Comparison of ENCODE assay signal across 18 cellular contexts in genomic region chr6:87661016-87661415, GRCh38. TPM values are rescaled to one million over a fixed set of nuclear protein-coding genes. Genes with fewer than 3 reads are reported as not detected.
A peak's percentile ranks its signal among the peaks of the same experiment; 100 is the strongest.
DNase-seq lines count a peak whose midpoint lies in the region; ATAC-seq and TF ChIP-seq lines count a peak whose summit lies in the region.
"Had no signal": no experiment of that assay in that cellular context is flagged by ENCODE, and none has a peak within 500 bp of the region (broad histone marks: within the 10 kb centered on the region; RNA-seq: fewer than 3 reads in every experiment).

No MANE protein-coding gene starts in this region.

- H3K27me3 Mint-ChIP-seq in naive thymus-derived CD4-positive, alpha-beta T cell = no peaks in the 10 kb centered on the region
- H3K27me3 Mint-ChIP-seq: naive B cell had no signal

- H3K36me3 Mint-ChIP-seq in naive thymus-derived CD4-positive, alpha-beta T cell = peaks cover 5 to 48% (median 30%) of the 10 kb centered on the region in 5 donors

- H2BK5ac ChIP-seq in trophoblast cell (ENCODE audit: low read depth, low read length, poor library complexity) = no peak overlapping the region

- no peak overlapping the region for H3K4me3 ChIP-seq in AG09309 (ENCODE audit: control insufficient read depth, low read depth, low read length)
- no peak overlapping the region for H3K4me3 ChIP-seq in GM23248
- no peak overlapping the region for H3K4me3 ChIP-seq in ascending aorta
- no peak overlapping the region for H3K4me3 ChIP-seq in naive thymus-derived CD4-positive, alpha-beta T cell (ENCODE audit: low read length)
- H3K4me3 ChIP-seq in trophoblast cell (ENCODE audit: low read depth, low read length) = no peak overlapping the region
- H3K4me3 ChIP-seq in SK-N-SH (ENCODE audit: low read depth in 2 of 2, low read length in 1 of 2) = no peak overlapping the region
- H3K4me3 ChIP-seq: BLaER1 treated with 17β-estradiol and CSF1 and Interleukin-3, amounts not matched to agents 10 nM and 100 nM; coronary artery; K562; upper lobe of left lung had no signal

- no peaks in the 10 kb centered on the region for H3K79me1 ChIP-seq in trophoblast cell (ENCODE audit: low read length)

- H3K79me2 ChIP-seq in GM23248 (ENCODE audit: insufficient read depth) (no peaks in the 10 kb centered on the region), trophoblast cell (ENCODE audit: control insufficient read depth, insufficient read depth, low read length, poor library complexity) (no peaks in the 10 kb centered on the region), SK-N-SH (ENCODE audit: insufficient read depth) (no peaks in the 10 kb centered on the region)

- H3K4ac ChIP-seq in trophoblast cell (ENCODE audit: low read depth, low read length) = no peak overlapping the region

- in situ Hi-C loops in GM23248 (cut with MboI) = no loop called here

- no peak for TF ChIP-seq RAD21 in SK-N-SH (IDR thresholded peaks at IDR 0.05; ENCODE audit: low read length)

- H3K4me1 ChIP-seq in GM23248 (ENCODE audit: insufficient read depth) = peaks cover 30% of the 10 kb centered on the region
- H3K4me1 ChIP-seq in ascending aorta = peaks cover 0 to 13% of the 10 kb centered on the region in 2 donors
- H3K4me1 ChIP-seq in naive thymus-derived CD4-positive, alpha-beta T cell (ENCODE audit: control insufficient read depth in 2 of 2, insufficient read depth in 2 of 2, low read length in 2 of 2) = peaks cover 0 to 17% of the 10 kb centered on the region in 2 donors
- no peaks in the 10 kb centered on the region for H3K4me1 ChIP-seq in trophoblast cell (ENCODE audit: control insufficient read depth in 1 of 2, insufficient read depth in 2 of 2, low read length in 2 of 2)
- H3K4me1 ChIP-seq in SK-N-SH (ENCODE audit: control insufficient read depth in 1 of 2, insufficient read depth in 2 of 2, low read depth in 1 of 2, low read length in 1 of 2) = 0 out of 4 replicates have a peak, but pooled peaks cover 0 to 5% of the 10 kb centered on the region in 2 experiments
- H3K4me1 ChIP-seq: upper lobe of left lung had no signal

- peak overlapping the region; percentile 57 for H3K4me2 ChIP-seq in GM23248 (ENCODE audit: unreplicated experiment)
- no peak overlapping the region for H3K4me2 ChIP-seq in trophoblast cell (ENCODE audit: low read length)
- H3K4me2 ChIP-seq in SK-N-SH = no peak overlapping the region
- H3K4me2 ChIP-seq: BLaER1 treated with 17β-estradiol and CSF1 and Interleukin-3, amounts not matched to agents 10 nM and 100 nM had no signal

- intact Hi-C loops in ascending aorta (cut with DNase I) = loop anchor here (2.0 kb wide), 1 partner anchor 72 kb away; the partner anchor contains the start of gene RARS2
- intact Hi-C loops in naive thymus-derived CD4-positive, alpha-beta T cell (cut with micrococcal nuclease) = no loop called here

- CTCF ChIA-PET in naive thymus-derived CD4-positive, alpha-beta T cell (lab: Charles Lee) = no interaction called here
- CTCF ChIA-PET in SK-N-SH (lab: Yijun Ruan, JAX) = interaction anchor here (1.4 kb wide), 1 partner anchor 13 kb away, joined by 5 read pairs; no protein-coding TSS in a partner anchor

- no peaks in the 10 kb centered on the region for H3K9me2 ChIP-seq in GM23248 (ENCODE audit: insufficient read depth)
- H3K9me2 ChIP-seq in SK-N-SH = no peaks in the 10 kb centered on the region

- peaks cover 7 to 17% (median 15%) of the 10 kb centered on the region in 7 donors for H3K4me1 Mint-ChIP-seq in naive thymus-derived CD4-positive, alpha-beta T cell

- H3K4me3 Mint-ChIP-seq in naive thymus-derived CD4-positive, alpha-beta T cell = no peak overlapping the region
- H3K4me3 Mint-ChIP-seq: naive B cell had no signal

- WGBS in GM23248 (ENCODE audit: low coverage in 1 of 2, low lambda C conversion rate in 2 of 2, missing lambda C conversion rate in 2 of 2), 2 experiments = 74 to 98% methylated on average over 1 of the region's 1 CpG
- WGBS in trophoblast cell (ENCODE audit: extremely low coverage, insufficient coverage, insufficient read length) = no CpG with 5 or more reads among the region's 1 CpG
- WGBS in SK-N-SH (ENCODE audit: low lambda C conversion rate) = 100% methylated on average over 1 of the region's 1 CpG

- H4K91ac ChIP-seq in trophoblast cell (ENCODE audit: low read depth, low read length) = no peak overlapping the region

- H3K14ac ChIP-seq in trophoblast cell (ENCODE audit: low read length) = no peak overlapping the region

- H3K27me3 ChIP-seq in GM23248 (replicated peaks; ENCODE audit: insufficient read depth) (no peaks in the 10 kb centered on the region), ascending aorta (no peaks in the 10 kb centered on the region), trophoblast cell (ENCODE audit: insufficient read depth, low read length) (no peaks in the 10 kb centered on the region), SK-N-SH (ENCODE audit: insufficient read depth) (no peaks in the 10 kb centered on the region)
- H3K27me3 ChIP-seq in naive thymus-derived CD4-positive, alpha-beta T cell (ENCODE audit: control insufficient read depth in 2 of 2, insufficient read depth in 2 of 2, low read length in 2 of 2) = no peaks in the 10 kb centered on the region
- H3K27me3 ChIP-seq: BLaER1 treated with 17β-estradiol and CSF1 and Interleukin-3, amounts not matched to agents 10 nM and 100 nM; upper lobe of left lung had no signal

- no peak overlapping the region for H4K8ac ChIP-seq in trophoblast cell (ENCODE audit: low read depth, low read length)

- TF ChIP-seq CTCF in AG09309 (IDR thresholded peaks at IDR 0.05; ENCODE audit: control insufficient read depth, insufficient read depth, low read depth, low read length, missing control alignments) (no peak), ascending aorta (IDR thresholded peaks at IDR 0.05) (no peak), SK-N-SH (IDR thresholded peaks at IDR 0.05) (no peak)

- no peak overlapping the region for H2AFZ ChIP-seq in GM23248
- H2AFZ ChIP-seq in trophoblast cell (ENCODE audit: insufficient read depth, low read length, poor library complexity) = no peak overlapping the region
- H2AFZ ChIP-seq in SK-N-SH (ENCODE audit: low read depth) = no peak overlapping the region

- peak; percentile 29 for DNase-seq in AG09309 (ENCODE audit: low read depth)
- peak; percentile 58 for DNase-seq in GM23248
- DNase-seq in ascending aorta (ENCODE audit: low spot score in 2 of 2) = no peak
- no peak for DNase-seq in naive thymus-derived CD4-positive, alpha-beta T cell
- DNase-seq in DMS114 treated with DMSO at 0.1 percent for 48 hours (lab: John Stamatoyannopoulos, UW; ENCODE audit: unreplicated experiment) = no peak
- no peak for DNase-seq in NCI-H748 (lab: John Stamatoyannopoulos, UW; ENCODE audit: unreplicated experiment)
- no peak for DNase-seq in trophoblast cell
- DNase-seq in SK-N-SH = no peak
- DNase-seq: activated CD4-positive, alpha-beta T cell treated with anti-CD3 and anti-CD28 coated beads, Interleukin-2, amount 50 U/mL, for 48 hours; DMS79 treated with DMSO at 0.1 percent for 48 hours; naive B cell; NCI-H146; NCI-H510A; upper lobe of left lung had no signal

- no peak overlapping the region for H2AK5ac ChIP-seq in trophoblast cell (ENCODE audit: low read length)

- no peaks in the 10 kb centered on the region for H3K9me3 ChIP-seq in GM23248 (ENCODE audit: low read depth)
- H3K9me3 ChIP-seq in ascending aorta = no peaks in the 10 kb centered on the region
- H3K9me3 ChIP-seq in naive thymus-derived CD4-positive, alpha-beta T cell (ENCODE audit: control insufficient read depth in 2 of 3, low read length in 3 of 3) = no peaks in the 10 kb centered on the region
- H3K9me3 ChIP-seq in trophoblast cell (ENCODE audit: insufficient read depth, low read depth, low read length) = no peaks in the 10 kb centered on the region
- H3K9me3 ChIP-seq in SK-N-SH = no peaks in the 10 kb centered on the region
- H3K9me3 ChIP-seq: BLaER1 treated with 17β-estradiol and CSF1 and Interleukin-3, amounts not matched to agents 10 nM and 100 nM; upper lobe of left lung had no signal

- H3K23ac ChIP-seq in trophoblast cell (ENCODE audit: low read length) = no peak overlapping the region

- H2BK120ac ChIP-seq in trophoblast cell (ENCODE audit: insufficient read depth, low read length, poor library complexity) = no peak overlapping the region

- no peak overlapping the region for H3K18ac ChIP-seq in trophoblast cell (ENCODE audit: low read length)

- no peaks in the 10 kb centered on the region for H4K20me1 ChIP-seq in GM23248 (ENCODE audit: insufficient read depth)
- no peaks in the 10 kb centered on the region for H4K20me1 ChIP-seq in SK-N-SH (ENCODE audit: insufficient read depth)
- H4K20me1 ChIP-seq: BLaER1 treated with 17β-estradiol and CSF1 and Interleukin-3, amounts not matched to agents 10 nM and 100 nM had no signal

- peak overlapping the region; percentile 67 for H3K27ac ChIP-seq in GM23248
- H3K27ac ChIP-seq in ascending aorta = peak overlapping the region; percentile 21 to 67
- peak overlapping the region; percentile 9 for H3K27ac ChIP-seq in naive thymus-derived CD4-positive, alpha-beta T cell (ENCODE audit: low read depth, low read length)
- no peak overlapping the region for H3K27ac ChIP-seq in trophoblast cell (ENCODE audit: low read depth, low read length)
- no peak overlapping the region for H3K27ac ChIP-seq in SK-N-SH (ENCODE audit: low read depth in 2 of 2, low read length in 1 of 2)
- H3K27ac ChIP-seq: BLaER1 treated with 17β-estradiol and CSF1 and Interleukin-3, amounts not matched to agents 10 nM and 100 nM; epithelial cell of prostate; upper lobe of left lung had no signal

- POLR2A ChIA-PET in naive thymus-derived CD4-positive, alpha-beta T cell (lab: Charles Lee) = interaction anchor here (0.7 kb wide), 1 partner anchor 41 kb away, joined by 3 read pairs; the partner anchor contains the start of gene AKIRIN2
- POLR2A ChIA-PET in SK-N-SH (lab: Yijun Ruan, JAX) = no interaction called here

- H3K27ac Mint-ChIP-seq in naive thymus-derived CD4-positive, alpha-beta T cell = peak overlapping the region in 6 of 9 donors; percentile 5 to 71 (median 56)

- peaks cover 42% of the 10 kb centered on the region for H3F3A ChIP-seq in GM23248 (ENCODE audit: insufficient read depth)
- no peaks in the 10 kb centered on the region for H3F3A ChIP-seq in SK-N-SH (replicated peaks; ENCODE audit: insufficient read depth)

- no peak overlapping the region for H4K12ac ChIP-seq in trophoblast cell (ENCODE audit: low read depth, low read length)

- no peak overlapping the region for H3K9ac ChIP-seq in GM23248
- no peak overlapping the region for H3K9ac ChIP-seq in trophoblast cell (ENCODE audit: low read length)
- no peak overlapping the region for H3K9ac ChIP-seq in SK-N-SH
- H3K9ac ChIP-seq: BLaER1 treated with 17β-estradiol and CSF1 and Interleukin-3, amounts not matched to agents 10 nM and 100 nM had no signal

- H2BK12ac ChIP-seq in trophoblast cell (ENCODE audit: low read length) = no peak overlapping the region

- H3K36me3 ChIP-seq in GM23248 (ENCODE audit: low read depth) (peaks cover 18% of the 10 kb centered on the region; the same call in 1 of the 2 replicates), ascending aorta (peaks cover 0 to 9% of the 10 kb centered on the region in 2 donors), trophoblast cell (ENCODE audit: control insufficient read depth in 1 of 2, insufficient read depth in 2 of 2, low read length in 2 of 2) (peaks cover 3 to 8% of the 10 kb centered on the region in 2 experiments), SK-N-SH (replicated peaks in 1 of 2; ENCODE audit: control insufficient read depth in 1 of 2, insufficient read depth in 2 of 2, low read length in 1 of 2) (peaks cover 37 to 44% of the 10 kb centered on the region in 2 experiments)
- H3K36me3 ChIP-seq in naive thymus-derived CD4-positive, alpha-beta T cell (ENCODE audit: control insufficient read depth in 2 of 3, insufficient read depth in 3 of 3, low read length in 3 of 3) = peaks cover 0 to 10% (median 0%) of the 10 kb centered on the region in 3 experiments
- H3K36me3 ChIP-seq: BLaER1 treated with 17β-estradiol and CSF1 and Interleukin-3, amounts not matched to agents 10 nM and 100 nM had no signal

- no peak for ATAC-seq in naive thymus-derived CD4-positive, alpha-beta T cell
- ATAC-seq: K562 had no signal

- H3K9me3 Mint-ChIP-seq in naive thymus-derived CD4-positive, alpha-beta T cell = no peaks in the 10 kb centered on the region
- H3K9me3 Mint-ChIP-seq: naive B cell had no signal

- TF ChIP-seq EP300 in SK-N-SH (IDR thresholded peaks at IDR 0.05; ENCODE audit: borderline replicate concordance in 1 of 2, low read depth in 1 of 2, low read length in 1 of 2) = no peak

RNA-seq across cellular contexts. Expression of gene AKIRIN2, which starts 41.0 kb away (rescaled TPM):
- total RNA-seq in GM23248 (2014; rRNA removed; shearing (Covaris generic)) = 21.4 and 24.9 TPM in 2 replicates
- polyA plus RNA-seq in GM23248 (2016; fragmentation: Nextera tagmentation; extraction: Ambion mirVana) (60.6 and 66.2 TPM in 2 replicates), SK-N-SH (2012; rRNA removed) (12.3 and 19.0 TPM in 2 replicates)
- 39.1 TPM for total RNA-seq in ascending aorta
- total RNA-seq in naive thymus-derived CD4-positive, alpha-beta T cell = 100 to 1,000 TPM in 1 of 5 experiments, 10 to 100 TPM in 4; 36.0 to 197 (median 57.4) TPM
- 10 to 100 TPM; 28.8 to 38.5 TPM for polyA plus RNA-seq in naive thymus-derived CD4-positive, alpha-beta T cell
- polyA plus RNA-seq in trophoblast cell (2013) = 86.1 and 86.4 TPM in 2 replicates
- 28.5 and 31.7 TPM in 2 replicates for polyA plus RNA-seq in SK-N-SH (2012; cell fraction: cytosol; rRNA removed)
- 22.4 and 25.4 TPM in 2 replicates for polyA plus RNA-seq in SK-N-SH (2012; cell fraction: nucleus; rRNA removed)

Comparison
In these comparisons a context has a peak if more than half of its experiments do, and no peak if none do; other contexts are left out.
1. DNase-seq: peak in AG09309 (single experiment) and GM23248 (single experiment); none in ascending aorta (0 of 2), naive thymus-derived CD4-positive, alpha-beta T cell (0 of 9), DMS114 treated with DMSO at 0.1 percent for 48 hours (single experiment), NCI-H748 (single experiment), trophoblast cell (0 of 2) and SK-N-SH (single experiment).
2. H3K27ac ChIP-seq: peak in GM23248 (single experiment), ascending aorta (2 of 2) and naive thymus-derived CD4-positive, alpha-beta T cell (single experiment); none in trophoblast cell (single experiment) and SK-N-SH (0 of 2).